In genomic region chr20:46483879-46484278, GRCh38 we compare ENCODE assay signal across 21 cellular contexts. TPM values are rescaled to one million over a fixed set of nuclear protein-coding genes. Genes with fewer than 3 reads are reported as not detected.
DNase-seq lines count a peak whose midpoint lies in the region; ATAC-seq, FAIRE-seq and TF ChIP-seq lines count a peak whose summit lies in the region.
"Had no signal": no experiment of that assay in that cellular context is flagged by ENCODE, and none has a peak within 500 bp of the region (broad histone marks: within the 10 kb centered on the region; RNA-seq: fewer than 3 reads in every experiment).

No MANE protein-coding gene starts in this region.

- no peak overlapping the region for H2AFZ ChIP-seq in HepG2 (ENCODE audit: low read length)
- no peak overlapping the region for H2AFZ ChIP-seq in trophoblast cell (ENCODE audit: insufficient read depth, low read length, poor library complexity)

- no peaks in the 10 kb centered on the region for H3K9me3 ChIP-seq in HepG2 (ENCODE audit: low read length)
- H3K9me3 ChIP-seq in right lobe of liver = no peaks in the 10 kb centered on the region
- no peaks in the 10 kb centered on the region for H3K9me3 ChIP-seq in trophoblast cell (ENCODE audit: insufficient read depth, low read depth, low read length)
- H3K9me3 ChIP-seq: BLaER1 treated with 17β-estradiol and CSF1 and Interleukin-3, amounts not matched to agents 10 nM and 100 nM; Caco-2 had no signal

- no peak for TF ChIP-seq RAD21 in HepG2 (CRISPR knock-in tag; IDR thresholded peaks at IDR 0.05)

- no peak overlapping the region for H3K27ac Mint-ChIP-seq in activated T-helper 17 cell treated with anti-CD3 and anti-CD28 coated beads, Interleukin-2, amount 50 U/mL, for 72 hours
- H3K27ac Mint-ChIP-seq: B cell; CD4-positive, alpha-beta T cell; CD8-positive, alpha-beta T cell had no signal

- no peak overlapping the region for H3K18ac ChIP-seq in trophoblast cell (ENCODE audit: low read length)

- H2AK5ac ChIP-seq in trophoblast cell (ENCODE audit: low read length) = no peak overlapping the region

- H2BK120ac ChIP-seq in trophoblast cell (ENCODE audit: insufficient read depth, low read length, poor library complexity) = peak overlapping the region; percentile 33

- no TSS peak for BruUV-seq in HepG2 (replicated peaks; lab: Mats Ljungman, UMichigan)

- no peaks in the 10 kb centered on the region for H3K36me3 Mint-ChIP-seq in activated T-helper 17 cell treated with anti-CD3 and anti-CD28 coated beads, Interleukin-2, amount 50 U/mL, for 72 hours (ENCODE audit: low read depth)
- H3K36me3 Mint-ChIP-seq: CD8-positive, alpha-beta T cell had no signal

- H3K27ac ChIP-seq in HepG2 (ENCODE audit: extremely low read length, insufficient read depth, low read length) (no peak overlapping the region), right lobe of liver (no peak overlapping the region), trophoblast cell (ENCODE audit: low read depth, low read length) (no peak overlapping the region)
- H3K27ac ChIP-seq: BLaER1 treated with 17β-estradiol and CSF1 and Interleukin-3, amounts not matched to agents 10 nM and 100 nM; C4-2B had no signal

- intact Hi-C loops in HepG2 (cut with micrococcal nuclease; ENCODE audit: unreplicated experiment) (no loop called here), right lobe of liver (cut with DNase I) (no loop called here)

- no peak overlapping the region for H4K12ac ChIP-seq in trophoblast cell (ENCODE audit: low read depth, low read length)

- TF ChIP-seq CTCF in HepG2 (CRISPR knock-in tag; IDR thresholded peaks at IDR 0.05) (no peak), right lobe of liver (IDR thresholded peaks at IDR 0.05) (no peak)

- peaks cover 6% of the 10 kb centered on the region for H3K4me1 Mint-ChIP-seq in activated T-helper 17 cell treated with anti-CD3 and anti-CD28 coated beads, Interleukin-2, amount 50 U/mL, for 72 hours
- H3K4me1 Mint-ChIP-seq: B cell had no signal

- H3K4ac ChIP-seq in trophoblast cell (ENCODE audit: low read depth, low read length) = no peak overlapping the region

- H3K9me3 Mint-ChIP-seq in activated T-helper 17 cell treated with anti-CD3 and anti-CD28 coated beads, Interleukin-2, amount 50 U/mL, for 72 hours = no peaks in the 10 kb centered on the region
- H3K9me3 Mint-ChIP-seq: CD4-positive, alpha-beta T cell; CD8-positive, alpha-beta T cell had no signal

- H3K14ac ChIP-seq in trophoblast cell (ENCODE audit: low read length) = no peak overlapping the region

- no peak overlapping the region for H4K91ac ChIP-seq in trophoblast cell (ENCODE audit: low read depth, low read length)

- H3K23ac ChIP-seq in trophoblast cell (ENCODE audit: low read length) = no peak overlapping the region

- H3K4me2 ChIP-seq in HepG2 (ENCODE audit: low read depth, low read length) = no peak overlapping the region
- no peak overlapping the region for H3K4me2 ChIP-seq in trophoblast cell (ENCODE audit: low read length)
- H3K4me2 ChIP-seq: BLaER1 treated with 17β-estradiol and CSF1 and Interleukin-3, amounts not matched to agents 10 nM and 100 nM had no signal

- no peak overlapping the region for H3K4me3 Mint-ChIP-seq in activated T-helper 17 cell treated with anti-CD3 and anti-CD28 coated beads, Interleukin-2, amount 50 U/mL, for 72 hours
- H3K4me3 Mint-ChIP-seq: B cell; CD4-positive, alpha-beta T cell; CD8-positive, alpha-beta T cell had no signal

- POLR2A ChIA-PET in HepG2 (lab: Yijun Ruan, JAX) = no interaction called here
- POLR2A ChIA-PET in HEK293T (lab: Yijun Ruan, JAX) = interaction anchor here (1.0 kb wide), 1 partner anchor 9 kb away, joined by 3 read pairs; no protein-coding TSS in a partner anchor

- no peak overlapping the region for H4K8ac ChIP-seq in trophoblast cell (ENCODE audit: low read depth, low read length)

- no peak overlapping the region for H3K9ac ChIP-seq in HepG2 (ENCODE audit: insufficient read depth, low read depth, low read length)
- no peak overlapping the region for H3K9ac ChIP-seq in trophoblast cell (ENCODE audit: low read length)
- H3K9ac ChIP-seq: BLaER1 treated with 17β-estradiol and CSF1 and Interleukin-3, amounts not matched to agents 10 nM and 100 nM had no signal

- H3K79me2 ChIP-seq in HepG2 (ENCODE audit: insufficient read depth, low read length) = no peaks in the 10 kb centered on the region
- H3K79me2 ChIP-seq in trophoblast cell (ENCODE audit: control insufficient read depth, insufficient read depth, low read length, poor library complexity) = no peaks in the 10 kb centered on the region

- peaks cover 69% of the 10 kb centered on the region for H3K27me3 Mint-ChIP-seq in activated T-helper 17 cell treated with anti-CD3 and anti-CD28 coated beads, Interleukin-2, amount 50 U/mL, for 72 hours

- in situ Hi-C loops in HepG2 (cut with HindIII; ENCODE audit: extremely low pct_ligation_motif_present, low pct_unique_long_range_greater_than_20kb) = no loop called here

- H3K4me1 ChIP-seq in HepG2 (ENCODE audit: insufficient read depth, low read length) = no peaks in the 10 kb centered on the region
- H3K4me1 ChIP-seq in right lobe of liver = no peaks in the 10 kb centered on the region
- no peaks in the 10 kb centered on the region for H3K4me1 ChIP-seq in trophoblast cell (ENCODE audit: control insufficient read depth in 1 of 2, insufficient read depth in 2 of 2, low read length in 2 of 2)
- H3K4me1 ChIP-seq: BLaER1 treated with 17β-estradiol and CSF1 and Interleukin-3, amounts not matched to agents 10 nM and 100 nM; Caco-2 had no signal

- no peak for TF ChIP-seq POLR2A in HepG2 (IDR thresholded peaks at IDR 0.05; ENCODE audit: insufficient read depth in 1 of 2, low read depth in 2 of 2, low read length in 2 of 2)
- TF ChIP-seq POLR2A in right lobe of liver (IDR thresholded peaks at IDR 0.05) = no peak

- CTCF ChIA-PET in HepG2 (lab: Yijun Ruan, JAX; ENCODE audit: low intra/inter-chr PET ratio, low total read pairs) = no interaction called here
- CTCF ChIA-PET in HEK293T (lab: Yijun Ruan, JAX) = interaction anchor here (0.6 kb wide), 1 partner anchor 192 kb away, joined by 3 read pairs; no protein-coding TSS in a partner anchor

- H3K36me3 ChIP-seq in HepG2 (replicated peaks in 1 of 2; ENCODE audit: control insufficient read depth in 1 of 2, insufficient read depth in 2 of 2, low read length in 2 of 2) (no peaks in the 10 kb centered on the region), right lobe of liver (no peaks in the 10 kb centered on the region), trophoblast cell (ENCODE audit: control insufficient read depth in 1 of 2, insufficient read depth in 2 of 2, low read length in 2 of 2) (peaks cover 2 to 3% of the 10 kb centered on the region in 2 experiments)
- H3K36me3 ChIP-seq: BLaER1 treated with 17β-estradiol and CSF1 and Interleukin-3, amounts not matched to agents 10 nM and 100 nM had no signal

- H3K79me1 ChIP-seq in trophoblast cell (ENCODE audit: low read length) = no peaks in the 10 kb centered on the region

- ATAC-seq in HepG2 (no peak), right lobe of liver (no peak)
- ATAC-seq in activated T-helper 17 cell treated with anti-CD3 and anti-CD28 coated beads, Interleukin-2, amount 50 U/mL, for 72 hours (replicated peaks) = peak; percentile 16
- ATAC-seq: CD8-positive, alpha-beta T cell had no signal

- TF ChIP-seq EP300 in HepG2 (IDR thresholded peaks at IDR 0.05; ENCODE audit: low read depth in 2 of 2, low read length in 2 of 2) (no peak), HepG2 (CRISPR knock-in tag; IDR thresholded peaks at IDR 0.05; ENCODE audit: borderline replicate concordance) (no peak)

- 11% methylated on average over 2 of the region's 2 CpGs for WGBS in HepG2 (ENCODE audit: low lambda C conversion rate)
- WGBS in right lobe of liver (ENCODE audit: insufficient coverage, low coverage, low lambda C conversion rate, missing lambda C conversion rate) = 59% methylated on average over 2 of the region's 2 CpGs
- WGBS in trophoblast cell (ENCODE audit: extremely low coverage, insufficient coverage, insufficient read length) = no CpG with 5 or more reads among the region's 2 CpGs

- H3K4me3 ChIP-seq in HepG2 (replicated peaks in 1 of 3; ENCODE audit: insufficient read depth in 1 of 3, low read depth in 2 of 3, low read length in 3 of 3) (no peak overlapping the region), right lobe of liver (no peak overlapping the region), trophoblast cell (ENCODE audit: low read depth, low read length) (no peak overlapping the region)
- H3K4me3 ChIP-seq: BLaER1 treated with 17β-estradiol and CSF1 and Interleukin-3, amounts not matched to agents 10 nM and 100 nM had no signal

- no peak for DNase-seq in HepG2 (ENCODE audit: low spot score)
- DNase-seq in right lobe of liver = no peak
- no peak for DNase-seq in trophoblast cell
- no peak for DNase-seq in NCI-H2107 (lab: John Stamatoyannopoulos, UW)
- no peak for DNase-seq in HEK293T (ENCODE audit: extremely low spot score)
- DNase-seq: 8988T; AML-193; Caco-2; Calu3; CD4-positive, alpha-beta T cell; CD8-positive, alpha-beta T cell; DMS79 treated with DMSO at 0.1 percent for 48 hours; GF-D8 had no signal

- no peak overlapping the region for H2BK5ac ChIP-seq in trophoblast cell (ENCODE audit: low read depth, low read length, poor library complexity)

- H3K27me3 ChIP-seq in HepG2 (ENCODE audit: control insufficient read depth in 1 of 2, insufficient read depth in 2 of 2, low read length in 2 of 2) (no peaks in the 10 kb centered on the region), right lobe of liver (no peaks in the 10 kb centered on the region), trophoblast cell (ENCODE audit: insufficient read depth, low read length) (no peaks in the 10 kb centered on the region)
- H3K27me3 ChIP-seq: BLaER1 treated with 17β-estradiol and CSF1 and Interleukin-3, amounts not matched to agents 10 nM and 100 nM had no signal

- no peaks in the 10 kb centered on the region for H4K20me1 ChIP-seq in HepG2 (ENCODE audit: insufficient read depth, low read length)
- H4K20me1 ChIP-seq: BLaER1 treated with 17β-estradiol and CSF1 and Interleukin-3, amounts not matched to agents 10 nM and 100 nM had no signal

- no peak for FAIRE-seq in HepG2 (lab: Jason Lieb, UNC)
- FAIRE-seq: D721Med, G401.6, GM12891, GM19239 had no signal

- no peak overlapping the region for H2BK12ac ChIP-seq in trophoblast cell (ENCODE audit: low read length)

RNA-seq across cellular contexts. Expression of gene ZNF334, which starts 29.5 kb away (rescaled TPM):
- total RNA-seq in HepG2 (2016; rRNA removed; fragmentation: Illumina TruSeq; extraction: Trizol) (4.8 and 5.3 TPM in 2 replicates), right lobe of liver (1 to 10 TPM in 3 of 6 experiments, under 1 TPM in 3; 0.55 to 2.8 (median 1.3) TPM)
- 0.88 and 1.0 TPM in 2 replicates for total RNA-seq in HepG2 (2016; cell fraction: cytosol; rRNA removed; fragmentation: Illumina TruSeq; extraction: Trizol; ENCODE audit: low read depth)
- total RNA-seq in HepG2 (2016; cell fraction: insoluble cytoplasmic fraction; rRNA removed; fragmentation: Illumina TruSeq; extraction: Trizol) = 4.7 and 5.1 TPM in 2 replicates
- total RNA-seq in HepG2 (2016; cell fraction: membrane; rRNA removed; fragmentation: Illumina TruSeq; extraction: Trizol) = 1.7 and 2.4 TPM in 2 replicates
- 11.4 and 12.3 TPM in 2 replicates for total RNA-seq in HepG2 (2016; cell fraction: nucleus; rRNA removed; fragmentation: Illumina TruSeq; extraction: Trizol)
- 6.9 and 7.8 TPM in 2 replicates for polyA plus RNA-seq in HepG2 (2011; rRNA removed)
- polyA plus RNA-seq in HepG2 (2011; cell fraction: cytosol; rRNA removed) = 1.3 and 1.9 TPM in 2 replicates
- polyA plus RNA-seq in HepG2 (2011; cell fraction: nucleus; rRNA removed) = 15.7 and 19.6 TPM in 2 replicates
- 3.0 and 4.6 TPM in 2 replicates for polyA plus RNA-seq in HepG2 (2012)
- polyA plus RNA-seq in HepG2 (2016; cell fraction: cytosol; fragmentation: Illumina TruSeq; extraction: Trizol; ENCODE audit: low read depth) = 0.20 and 0.32 TPM in 2 replicates
- polyA plus RNA-seq in HepG2 (2016; cell fraction: insoluble cytoplasmic fraction; fragmentation: Illumina TruSeq; extraction: Trizol; ENCODE audit: low read depth) = 4.3 and 4.8 TPM in 2 replicates
- polyA plus RNA-seq in HepG2 (2016; cell fraction: membrane; fragmentation: Illumina TruSeq; extraction: Trizol; ENCODE audit: low read depth) = 0.69 and 0.77 TPM in 2 replicates
- polyA plus RNA-seq in HepG2 (2016; cell fraction: nucleus; fragmentation: Illumina TruSeq; extraction: Trizol; ENCODE audit: insufficient read depth, low read depth) = 31.6 and 32.6 TPM in 2 replicates
- 2.8 TPM in 1 of 2 replicates, not detected in the other for polyA minus RNA-seq in HepG2 (2011; rRNA and poly(A)+ RNA removed; ENCODE audit: low replicate concordance)
- polyA minus RNA-seq in HepG2 (2011; cell fraction: cytosol; rRNA and poly(A)+ RNA removed) = 1.7 and 1.8 TPM in 2 replicates
- polyA minus RNA-seq in HepG2 (2011; cell fraction: nucleus; rRNA and poly(A)+ RNA removed) = 22.5 and 32.0 TPM in 2 replicates
- 1 to 10 TPM in 1 of 2 donors, under 1 TPM in 1; 0.76 to 3.0 TPM for total RNA-seq in activated T-helper 17 cell treated with anti-CD3 and anti-CD28 coated beads, Interleukin-2, amount 50 U/mL, for 72 hours
- 6.2 and 7.1 TPM in 2 replicates for polyA plus RNA-seq in trophoblast cell (2013)
- total RNA-seq: Caco-2, Calu3 had no signal
